In genomic region chr3:184732133-184732532, GRCh38 we compare ENCODE assay signal across 20 cellular contexts.
"Had no signal": no experiment of that assay in that cellular context is flagged by ENCODE, and none has a peak within 500 bp of the region (broad histone marks: within the 10 kb centered on the region; RNA-seq: fewer than 3 reads in every experiment).

No MANE protein-coding gene starts in this region.

- DNase-seq: cerebellar nuclear complex; dermis blood vessel endothelial cell; effector CD4-positive, alpha-beta T cell; heart right ventricle; kidney; left cardiac atrium; left ventricle myocardium superior; mesenchymal stem cell; naive B cell; occipital lobe; psoas muscle; sigmoid colon; stimulated activated CD4-positive, alpha-beta T cell treated with anti-CD3 and anti-CD28 coated beads, Interleukin-12 subunit alpha, Interleukin-12 subunit beta, amount 100 ng/mL, for 4 hours; stimulated activated naive CD4-positive, alpha-beta T cell treated with Interleukin-2 at 50 U/mL for 16 hours had no signal

- H3K36me3 Mint-ChIP-seq: naive B cell, type B pancreatic cell had no signal

- H3K4me1 ChIP-seq: psoas muscle, uterus had no signal

- H3K27me3 Mint-ChIP-seq: type B pancreatic cell had no signal

- H3K27ac Mint-ChIP-seq: type B pancreatic cell had no signal

- H3K27me3 ChIP-seq: cardiac muscle cell, sigmoid colon, uterus had no signal

- H3K9me3 ChIP-seq: heart right ventricle, psoas muscle, sigmoid colon, uterus had no signal

- H3K9me3 Mint-ChIP-seq: naive B cell, neural crest cell, type B pancreatic cell had no signal

- ATAC-seq: heart right ventricle, left ventricle myocardium superior, psoas muscle had no signal

- H3K4me3 ChIP-seq: cardiac muscle cell, heart right ventricle, lung, psoas muscle, sigmoid colon, skin epidermis, uterus had no signal

- H3K4me1 Mint-ChIP-seq: naive B cell had no signal

- H3K36me3 ChIP-seq: cardiac muscle cell, heart right ventricle, sigmoid colon, uterus had no signal

- H3K27ac ChIP-seq: cardiac muscle cell, heart right ventricle, psoas muscle, sigmoid colon, skin epidermis, uterus had no signal

- H3K4me3 Mint-ChIP-seq: neural crest cell, type B pancreatic cell had no signal
